ENCODE assay signal across 20 cellular contexts in genomic region chr9:137233143-137233980, GRCh38. TPM values are rescaled to one million over a fixed set of nuclear protein-coding genes. Genes with fewer than 3 reads are reported as not detected.
"Had no signal": no experiment of that assay in that cellular context is flagged by ENCODE, and none has a peak within 500 bp of the region (broad histone marks: within the 10 kb centered on the region; RNA-seq: fewer than 3 reads in every experiment).

No MANE protein-coding gene starts in this region.

- DNase-seq: activated CD4-positive, alpha-beta T cell treated with anti-CD3 and anti-CD28 coated beads, Interleukin-2, amount 10 ng/mL, durations not matched to agents 7 days and 5 days; activated CD8-positive, alpha-beta memory T cell treated with anti-CD3 and anti-CD28 coated beads for 24 hours; activated naive CD4-positive, alpha-beta T cell; anterior cingulate cortex; brain microvascular endothelial cell; cortex of kidney; effector CD4-positive, alpha-beta T cell; foreskin melanocyte; kidney glomerular epithelial cell; mesendoderm; nucleus accumbens; posterior cingulate gyrus; retina; upper lobe of right lung had no signal

- H3K4me1 Mint-ChIP-seq: central memory CD8-positive, alpha-beta T cell had no signal

- ATAC-seq: natural killer cell treated with Interleukin-12 subunit alpha and Interleukin-12 subunit beta and Interleukin-15 and Interleukin-18, amount 100 ng/mL, for 72 hours; stimulated activated effector memory CD8-positive, alpha-beta T cell treated with anti-CD3 and anti-CD28 coated beads, Interleukin-12 subunit alpha, Interleukin-12 subunit beta, amount 100 ng/mL, for 72 hours; upper lobe of right lung had no signal

- H3K27ac Mint-ChIP-seq: activated CD4-positive, alpha-beta T cell treated with anti-CD3 and anti-CD28 coated beads, Interleukin-2, amount 10 ng/mL, durations not matched to agents 7 days and 5 days; natural killer cell treated with Interleukin-12 subunit alpha and Interleukin-12 subunit beta and Interleukin-15 and Interleukin-18, amount 100 ng/mL, for 72 hours; stimulated activated effector memory CD8-positive, alpha-beta T cell treated with anti-CD3 and anti-CD28 coated beads, Interleukin-12 subunit alpha, Interleukin-12 subunit beta, amount 100 ng/mL, for 72 hours had no signal

- H3K9me3 Mint-ChIP-seq: activated CD4-positive, alpha-beta T cell treated with anti-CD3 and anti-CD28 coated beads, Interleukin-2, amount 10 ng/mL, durations not matched to agents 7 days and 5 days; central memory CD8-positive, alpha-beta T cell; natural killer cell treated with Interleukin-12 subunit alpha and Interleukin-12 subunit beta and Interleukin-15 and Interleukin-18, amount 100 ng/mL, for 72 hours; stimulated activated effector memory CD8-positive, alpha-beta T cell treated with anti-CD3 and anti-CD28 coated beads, Interleukin-12 subunit alpha, Interleukin-12 subunit beta, amount 100 ng/mL, for 72 hours had no signal

- H3K4me3 ChIP-seq: thoracic aorta, upper lobe of right lung had no signal

- H3K9me3 ChIP-seq: thoracic aorta, upper lobe of right lung had no signal

- H3K27me3 Mint-ChIP-seq: activated CD4-positive, alpha-beta T cell treated with anti-CD3 and anti-CD28 coated beads, Interleukin-2, amount 10 ng/mL, durations not matched to agents 7 days and 5 days had no signal

- H3K36me3 Mint-ChIP-seq: natural killer cell treated with Interleukin-12 subunit alpha and Interleukin-12 subunit beta and Interleukin-15 and Interleukin-18, amount 100 ng/mL, for 72 hours; stimulated activated effector memory CD8-positive, alpha-beta T cell treated with anti-CD3 and anti-CD28 coated beads, Interleukin-12 subunit alpha, Interleukin-12 subunit beta, amount 100 ng/mL, for 72 hours had no signal

- H3K4me3 Mint-ChIP-seq: activated CD4-positive, alpha-beta T cell treated with anti-CD3 and anti-CD28 coated beads, Interleukin-2, amount 10 ng/mL, durations not matched to agents 7 days and 5 days; central memory CD8-positive, alpha-beta T cell; natural killer cell treated with Interleukin-12 subunit alpha and Interleukin-12 subunit beta and Interleukin-15 and Interleukin-18, amount 100 ng/mL, for 72 hours; stimulated activated effector memory CD8-positive, alpha-beta T cell treated with anti-CD3 and anti-CD28 coated beads, Interleukin-12 subunit alpha, Interleukin-12 subunit beta, amount 100 ng/mL, for 72 hours had no signal

- H3K36me3 ChIP-seq: brain microvascular endothelial cell, thoracic aorta, upper lobe of right lung had no signal

RNA-seq across cellular contexts. Expression of gene SLC34A3, which starts 2.7 kb away (rescaled TPM):
- total RNA-seq: activated CD4-positive, alpha-beta T cell treated with anti-CD3 and anti-CD28 coated beads, Interleukin-2, amount 10 ng/mL, durations not matched to agents 7 days and 5 days; fibroblast of lung; liver; natural killer cell treated with Interleukin-12 subunit alpha and Interleukin-12 subunit beta and Interleukin-15 and Interleukin-18, amount 100 ng/mL, for 72 hours had no signal

RNA-seq across cellular contexts. Expression of gene RNF224, which starts 6.1 kb away (rescaled TPM):
- total RNA-seq: liver; natural killer cell treated with Interleukin-12 subunit alpha and Interleukin-12 subunit beta and Interleukin-15 and Interleukin-18, amount 100 ng/mL, for 72 hours; thoracic aorta had no signal

RNA-seq across cellular contexts. Expression of gene CYSRT1, which starts 8.4 kb away (rescaled TPM):
- total RNA-seq: thoracic aorta had no signal
